Comparison of ENCODE assay signal across 9 cellular contexts in genomic region chr19:15199652-15200574, GRCh38. TPM values are rescaled to one million over a fixed set of nuclear protein-coding genes. Genes with fewer than 3 reads are reported as not detected.
DNase-seq lines count a peak whose midpoint lies in the region; ATAC-seq, FAIRE-seq and TF ChIP-seq lines count a peak whose summit lies in the region.
"Had no signal": no experiment of that assay in that cellular context is flagged by ENCODE, and none has a peak within 500 bp of the region (broad histone marks: within the 10 kb centered on the region; RNA-seq: fewer than 3 reads in every experiment).

No MANE protein-coding gene starts in this region.

- no peaks in the 10 kb centered on the region for H3K9me3 Mint-ChIP-seq in neural crest cell

- H3K79me2 ChIP-seq in endothelial cell of umbilical vein (ENCODE audit: control insufficient read depth, insufficient read depth, low read length), result no peaks in the 10 kb centered on the region

- no peaks in the 10 kb centered on the region for H3K9me3 ChIP-seq in BE2C
- H3K9me3 ChIP-seq in endothelial cell of umbilical vein (replicated peaks; ENCODE audit: control insufficient read depth, insufficient read depth, low read length), result no peaks in the 10 kb centered on the region

- POLR2A ChIA-PET in endothelial cell of umbilical vein (lab: Charles Lee), result no interaction called here

- no peak for FAIRE-seq in endothelial cell of umbilical vein (lab: Jason Lieb, UNC)

- no peak overlapping the region for H3K9ac ChIP-seq in endothelial cell of umbilical vein (replicated peaks; ENCODE audit: extremely low read depth, insufficient read depth, low read length)

- no peak for TF ChIP-seq CTCF in BE2C (IDR thresholded peaks at IDR 0.05; ENCODE audit: low read depth, low read length)
- no peak for TF ChIP-seq CTCF in endothelial cell of umbilical vein (IDR thresholded peaks at IDR 0.05; ENCODE audit: extremely low read depth in 1 of 2, insufficient read depth in 1 of 2, low read depth in 1 of 2, low read length in 2 of 2)
- no peak for TF ChIP-seq CTCF in neural crest cell (conservative IDR thresholded peaks at IDR 0.05)

- CTCF ChIA-PET in endothelial cell of umbilical vein (lab: Charles Lee), result interaction anchor here (0.9 kb wide), 2 partner anchors 28 to 356 kb away, joined by 3 read pairs; no protein-coding TSS in a partner anchor

- H3K4me2 ChIP-seq in endothelial cell of umbilical vein (ENCODE audit: insufficient read depth, low read length), result peak overlapping the region; percentile 24

- peaks cover 10% of the 10 kb centered on the region for H3K36me3 Mint-ChIP-seq in neural crest cell (ENCODE audit: low read depth)

- no peaks in the 10 kb centered on the region for H3K9me1 ChIP-seq in endothelial cell of umbilical vein (replicated peaks; ENCODE audit: control insufficient read depth, extremely low read depth, insufficient read depth, low read length)

- DNase-seq in BE2C, result peak; percentile 53
- peak; percentile 9 for DNase-seq in NCI-H1105 treated with DMSO at 0.1 percent for 48 hours (lab: John Stamatoyannopoulos, UW)
- no peak for DNase-seq in endothelial cell of umbilical vein (ENCODE audit: low read depth, low spot score)
- DNase-seq in neural crest cell (ENCODE audit: low read depth, low spot score), result peak; percentile 78
- no peak for DNase-seq in NOMO-1 treated with dmso at 0.1 percent for 144 hours (lab: John Stamatoyannopoulos, UW; ENCODE audit: unreplicated experiment)
- no peak for DNase-seq in posterior cingulate gyrus

- no TSS peak for BruUV-seq in endothelial cell of umbilical vein (replicated peaks; lab: Mats Ljungman, UMichigan)

- H3K27me3 ChIP-seq in BE2C (peaks cover 5% of the 10 kb centered on the region; the same call in 1 of the 2 replicates), endothelial cell of umbilical vein (ENCODE audit: control insufficient read depth in 2 of 2, insufficient read depth in 2 of 2, low read length in 2 of 2) (peaks cover 24 to 27% of the 10 kb centered on the region in 2 experiments)

- H3K27ac ChIP-seq in endothelial cell of umbilical vein (ENCODE audit: insufficient read depth, low read depth, low read length), result no peak overlapping the region

- intact Hi-C loops in endothelial cell of umbilical vein (cut with micrococcal nuclease) (no loop called here), posterior cingulate gyrus (cut with DNase I) (no loop called here)

- H4K20me1 ChIP-seq in endothelial cell of umbilical vein (replicated peaks; ENCODE audit: control insufficient read depth, extremely low read depth, insufficient read depth, low read length), result no peaks in the 10 kb centered on the region

- H3K4me3 ChIP-seq in BE2C (ENCODE audit: low read depth, low read length), result peak overlapping the region; percentile 49
- H3K4me3 ChIP-seq in endothelial cell of umbilical vein (replicated peaks in 1 of 3; ENCODE audit: insufficient read depth in 1 of 3, low read depth in 1 of 3, low read length in 3 of 3), result peak overlapping the region in 1 of 3 experiments; percentile 29

- H3K4me1 Mint-ChIP-seq in neural crest cell, result peaks cover 29% of the 10 kb centered on the region

- no peaks in the 10 kb centered on the region for H3K27me3 Mint-ChIP-seq in neural crest cell (ENCODE audit: low read depth)

- H3K4me3 Mint-ChIP-seq in neural crest cell, result peak overlapping the region; percentile 90

- H3K4me1 ChIP-seq in BE2C (no peaks in the 10 kb centered on the region), endothelial cell of umbilical vein (ENCODE audit: control insufficient read depth, extremely low read depth, insufficient read depth, low read length) (peaks cover 3% of the 10 kb centered on the region)

- no peak for TF ChIP-seq POLR2A in endothelial cell of umbilical vein (IDR thresholded peaks at IDR 0.05; ENCODE audit: low read depth, low read length)

- ATAC-seq in HG03175 (IDR thresholded peaks at IDR 0.05; ENCODE audit: unreplicated experiment) (no peak), GM21447 (IDR thresholded peaks at IDR 0.05; ENCODE audit: unreplicated experiment) (no peak)

- peak overlapping the region; percentile 1 for H3K27ac Mint-ChIP-seq in neural crest cell (ENCODE audit: unreplicated experiment)

- dilution Hi-C loops in endothelial cell of umbilical vein (cut with MboI; ENCODE audit: extremely low pct_ligation_motif_present, low sequenced_read_pairs), result no loop called here

- H3K36me3 ChIP-seq in BE2C, result no peaks in the 10 kb centered on the region
- H3K36me3 ChIP-seq in endothelial cell of umbilical vein (ENCODE audit: control insufficient read depth in 2 of 2, extremely low read depth in 1 of 2, insufficient read depth in 2 of 2, low read length in 2 of 2), result no peaks in the 10 kb centered on the region

- H2AFZ ChIP-seq in endothelial cell of umbilical vein (ENCODE audit: low read depth, low read length), result no peak overlapping the region

TF ChIP-seq in endothelial cell of umbilical vein, 7 proteins besides CTCF, POLR2A, EP300 and RAD21:
- TF ChIP-seq MYC (IDR thresholded peaks at IDR 0.05; ENCODE audit: low read depth, low read length) (no peak), EZH2 (IDR thresholded peaks at IDR 0.05; ENCODE audit: borderline replicate concordance, low read depth, low read length, severe bottlenecking) (peak; percentile 73), JUN (IDR thresholded peaks at IDR 0.05; ENCODE audit: borderline replicate concordance, insufficient read depth, insufficient read length, low read depth) (no peak), GATA2 (IDR thresholded peaks at IDR 0.05; ENCODE audit: insufficient read depth, insufficient read length, low read depth, low read length) (no peak)

RNA-seq across cellular contexts. Expression of gene NOTCH3, which starts 0.9 kb away (rescaled TPM):
- polyA plus RNA-seq in BE2C (2012; ENCODE audit: insufficient read depth, insufficient read length, low read depth), result 0.36 TPM
- 1.2 and 1.5 TPM in 2 replicates for total RNA-seq in endothelial cell of umbilical vein
- polyA plus RNA-seq in endothelial cell of umbilical vein, result 0.63 and 0.67 TPM in 2 replicates
- polyA plus RNA-seq in endothelial cell of umbilical vein (2011; cell fraction: cytosol; rRNA removed), result 0.39 and 0.54 TPM in 2 replicates
- 0.65 and 0.97 TPM in 2 replicates for polyA plus RNA-seq in endothelial cell of umbilical vein (2011; cell fraction: nucleus; rRNA removed)
- polyA plus RNA-seq in endothelial cell of umbilical vein (2012), result 1.0 and 2.5 TPM in 2 replicates
- polyA minus RNA-seq in endothelial cell of umbilical vein, result 1.6 and 2.0 TPM in 2 replicates
- 0.61 TPM for polyA minus RNA-seq in endothelial cell of umbilical vein (2011; cell fraction: cytosol; rRNA and poly(A)+ RNA removed)
- polyA minus RNA-seq in endothelial cell of umbilical vein (2011; cell fraction: nucleus; rRNA and poly(A)+ RNA removed), result 0.67 and 2.1 TPM in 2 replicates
- total RNA-seq in neural crest cell, result 125 and 127 TPM in 2 replicates
- total RNA-seq: T-helper 1 cell treated with Interleukin-12 subunit alpha and Interleukin-12 subunit beta and Interleukin-4 antibody, amounts not matched to agents 30 ng/mL and 1 ng/mL, for 36 hours had no signal

RNA-seq across cellular contexts. Expression of gene EPHX3, which starts 32.3 kb away (rescaled TPM):
- not detected for polyA plus RNA-seq in BE2C (2012; ENCODE audit: insufficient read depth, insufficient read length, low read depth)
- total RNA-seq in endothelial cell of umbilical vein (0.55 and 0.58 TPM in 2 replicates), neural crest cell (1.0 and 1.1 TPM in 2 replicates)
- polyA plus RNA-seq in endothelial cell of umbilical vein, result 0.56 and 0.70 TPM in 2 replicates
- polyA plus RNA-seq in endothelial cell of umbilical vein (2011; cell fraction: cytosol; rRNA removed), result 0.21 and 0.22 TPM in 2 replicates
- 1.0 and 1.3 TPM in 2 replicates for polyA plus RNA-seq in endothelial cell of umbilical vein (2011; cell fraction: nucleus; rRNA removed)
- polyA plus RNA-seq in endothelial cell of umbilical vein (2012), result 0.22 TPM in 1 of 2 replicates, not detected in the other
- polyA minus RNA-seq in endothelial cell of umbilical vein, result 0.57 and 0.63 TPM in 2 replicates
- not detected for polyA minus RNA-seq in endothelial cell of umbilical vein (2011; cell fraction: cytosol; rRNA and poly(A)+ RNA removed)
- 0.87 and 1.2 TPM in 2 replicates for polyA minus RNA-seq in endothelial cell of umbilical vein (2011; cell fraction: nucleus; rRNA and poly(A)+ RNA removed)
- total RNA-seq: T-helper 1 cell treated with Interleukin-12 subunit alpha and Interleukin-12 subunit beta and Interleukin-4 antibody, amounts not matched to agents 30 ng/mL and 1 ng/mL, for 36 hours had no signal

Comparison
In these comparisons a context has a peak if more than half of its experiments do, and no peak if none do; other contexts are left out.
1. DNase-seq: peak in BE2C (single experiment), NCI-H1105 treated with DMSO at 0.1 percent for 48 hours (single experiment) and neural crest cell (single experiment); none in endothelial cell of umbilical vein (single experiment), NOMO-1 treated with dmso at 0.1 percent for 144 hours (single experiment) and posterior cingulate gyrus (0 of 10).
2. RNA of gene NOTCH3, which starts 0.9 kb away (total RNA-seq): 125 to 127 TPM in neural crest cell; 1.2 to 1.5 TPM in endothelial cell of umbilical vein; every median in the first group is over 10 times any median in the second.